Comparison of ENCODE assay signal across 8 cellular contexts in the genomic region with DNA sequence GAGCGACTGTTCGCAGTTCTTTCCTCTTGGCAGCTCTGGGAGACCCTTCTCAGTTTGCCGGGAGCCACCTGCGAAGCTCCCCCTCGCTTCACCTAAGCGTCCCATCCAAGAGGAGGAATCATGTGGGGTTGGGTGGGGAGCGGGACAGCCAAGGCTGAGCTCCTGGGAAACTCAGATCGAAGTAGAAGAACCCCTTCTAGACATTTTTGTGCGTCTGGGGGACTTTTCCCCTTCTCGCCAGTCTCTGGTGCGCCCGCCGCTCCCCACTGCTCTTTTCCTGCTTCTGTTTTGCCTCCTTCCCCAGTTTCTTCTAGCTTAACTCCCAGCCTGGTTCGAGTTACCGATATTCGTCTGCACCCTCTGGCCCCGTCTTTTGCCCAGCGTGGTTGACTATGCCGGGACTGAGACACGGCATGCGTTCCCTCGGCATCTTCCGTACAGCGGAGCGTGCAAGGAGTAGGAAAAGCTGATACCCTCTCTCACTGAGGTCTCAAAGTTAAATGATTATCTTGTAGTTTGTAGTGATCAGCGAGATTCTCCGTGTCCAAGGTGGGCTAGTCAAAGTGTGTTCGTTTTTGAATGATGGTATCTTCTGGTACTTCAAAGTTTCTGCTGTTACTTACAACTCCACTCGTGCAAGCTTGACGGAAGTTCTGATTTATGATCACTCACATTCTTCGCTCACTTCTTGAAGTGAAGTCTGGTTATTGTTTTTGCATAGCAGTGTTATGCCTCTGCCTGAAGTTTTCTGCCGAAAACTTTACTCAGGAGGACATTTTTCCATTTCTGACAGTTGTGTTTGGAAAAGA. TPM values are rescaled to one million over a fixed set of nuclear protein-coding genes. Genes with fewer than 3 reads are reported as not detected.
A peak's percentile ranks its signal among the peaks of the same experiment; 100 is the strongest.
DNase-seq lines count a peak whose midpoint lies in the region; ATAC-seq and TF ChIP-seq lines count a peak whose summit lies in the region.

No MANE protein-coding gene starts in this region.

- H3K27me3 ChIP-seq in foreskin keratinocyte (no peaks in the 10 kb centered on the region), neuron (ENCODE audit: insufficient read depth, low read length) (no peaks in the 10 kb centered on the region), upper lobe of left lung (no peaks in the 10 kb centered on the region)

- H3K4me3 ChIP-seq in neuron (ENCODE audit: low read length) = peak overlapping the region; percentile 82
- H3K4me3 ChIP-seq in upper lobe of left lung = peak overlapping the region; percentile 61 to 84 (median 74)

- H3K9me3 ChIP-seq in neuron (ENCODE audit: low read length) = no peaks in the 10 kb centered on the region
- H3K9me3 ChIP-seq in upper lobe of left lung = no peaks in the 10 kb centered on the region

- H3K4me1 ChIP-seq in foreskin keratinocyte = no peaks in the 10 kb centered on the region
- peaks cover 22% of the 10 kb centered on the region for H3K4me1 ChIP-seq in neuron (ENCODE audit: insufficient read depth, low read length)
- H3K4me1 ChIP-seq in upper lobe of left lung = peaks cover 14 to 36% (median 18%) of the 10 kb centered on the region in 4 donors

- TF ChIP-seq POLR2A in upper lobe of left lung (IDR thresholded peaks at IDR 0.05) = no peak

- ATAC-seq in HG03064 (IDR thresholded peaks at IDR 0.05; ENCODE audit: low read depth, unreplicated experiment) (peak; percentile 25), foreskin keratinocyte (peak; percentile 52), upper lobe of left lung (ENCODE audit: low FRiP score in 2 of 2) (peak; percentile 59 to 69)

- TF ChIP-seq CTCF in foreskin keratinocyte (conservative IDR thresholded peaks at IDR 0.05) = no peak
- no peak for TF ChIP-seq CTCF in upper lobe of left lung (IDR thresholded peaks at IDR 0.05)

- DNase-seq in activated CD8-positive, alpha-beta memory T cell treated with anti-CD3 and anti-CD28 coated beads for 48 hours (ENCODE audit: low read depth in 2 of 3, low spot score in 2 of 3) = peak in 2 of 3 experiments; percentile 7 to 32
- DNase-seq in activated CD8-positive, alpha-beta memory T cell treated with anti-CD3 and anti-CD28 coated beads for 24 hours = no peak
- peak; percentile 80 for DNase-seq in OCI-M1 (lab: John Stamatoyannopoulos, UW)
- peak; percentile 30 for DNase-seq in activated effector memory CD4-positive, alpha-beta T cell treated with Interleukin-2 at 50 U/mL for 16 hours
- peak; percentile 40 to 68 for DNase-seq in foreskin keratinocyte
- peak; percentile 25 to 32 for DNase-seq in upper lobe of left lung

- no peak for TF ChIP-seq EP300 in upper lobe of left lung (IDR thresholded peaks at IDR 0.05)

- H3K36me3 ChIP-seq in neuron (ENCODE audit: insufficient read depth, low read length) = peaks cover 2% of the 10 kb centered on the region
- H3K36me3 ChIP-seq in upper lobe of left lung = no peaks in the 10 kb centered on the region

- H3K27ac ChIP-seq in foreskin keratinocyte (peak overlapping the region; percentile 99), upper lobe of left lung (peak overlapping the region; percentile 89 to 95 (median 93))

- 1% methylated on average over 26 to 30 of the region's 32 CpGs for WGBS in upper lobe of left lung, 2 donors

- H2AFZ ChIP-seq in neuron (ENCODE audit: low read depth, low read length) = peak overlapping the region; percentile 93

RNA-seq across cellular contexts. Expression of a gene that starts 0.7 kb away (rescaled TPM):
- total RNA-seq in foreskin keratinocyte (6.9 and 7.0 TPM in 2 replicates), upper lobe of left lung (10 to 100 TPM in 4 of 6 donors, 1 to 10 TPM in 2; 7.7 to 17.8 (median 12.2) TPM)
- polyA plus RNA-seq in foreskin keratinocyte = 5.2 and 6.7 TPM in 2 replicates

RNA-seq across cellular contexts. Expression of a gene that starts 1.1 kb away (rescaled TPM):
- 18.3 and 22.1 TPM in 2 replicates for total RNA-seq in foreskin keratinocyte
- 5.3 and 8.3 TPM in 2 replicates for polyA plus RNA-seq in foreskin keratinocyte
- total RNA-seq in upper lobe of left lung = 10 to 100 TPM; 21.4 to 54.9 (median 34.2) TPM
